ENCODE assay signal across 19 cellular contexts in the genomic region with DNA sequence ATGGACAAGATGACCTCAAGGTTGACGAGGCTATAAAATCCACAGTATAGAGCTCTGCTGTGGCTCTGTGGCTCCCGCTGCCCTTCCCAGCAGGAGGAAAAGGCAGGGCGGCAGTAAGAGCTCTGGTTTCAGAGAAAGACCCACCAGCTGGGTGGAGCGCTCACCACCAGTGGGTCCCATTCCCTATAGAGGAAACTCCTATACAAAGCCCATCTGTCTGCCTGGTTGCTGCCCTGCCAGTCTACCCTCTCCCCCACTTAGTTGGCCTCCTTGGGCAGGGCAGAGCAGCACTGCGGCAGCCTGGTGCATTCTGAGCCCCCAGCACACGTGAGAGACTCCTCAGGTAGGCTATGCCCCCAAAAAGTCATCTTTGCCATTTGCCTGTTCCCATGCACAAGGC.
"Had no signal": no experiment of that assay in that cellular context is flagged by ENCODE, and none has a peak within 500 bp of the region (broad histone marks: within the 10 kb centered on the region; RNA-seq: fewer than 3 reads in every experiment).

No MANE protein-coding gene starts in this region.

- H3K9me3 ChIP-seq: right lobe of liver, thyroid gland had no signal

- H2AFZ ChIP-seq: parathyroid adenoma had no signal

- H3K4me3 ChIP-seq: right lobe of liver, smooth muscle cell, thyroid gland had no signal

- H3K27me3 ChIP-seq: right lobe of liver, thyroid gland had no signal

- ATAC-seq: activated CD8-positive, alpha-beta T cell treated with anti-CD3 and anti-CD28 coated beads, Interleukin-2, amount 10 ng/mL, durations not matched to agents 7 days and 5 days; left ventricle myocardium superior; right lobe of liver had no signal

- H3K27ac ChIP-seq: epithelial cell of prostate, parathyroid adenoma, right lobe of liver had no signal

- DNase-seq: activated CD4-positive, alpha-beta T cell treated with anti-CD3 and anti-CD28 coated beads for 1 hour; activated CD4-positive, alpha-beta T cell treated with anti-CD3 and anti-CD28 coated beads, Interleukin-2, amount 50 U/mL, for 1 hour; activated CD8-positive, alpha-beta T cell treated with anti-CD3 and anti-CD28 coated beads, Interleukin-2, amount 10 ng/mL, durations not matched to agents 7 days and 5 days; activated naive CD4-positive, alpha-beta T cell treated with Interleukin-2 at 50 U/mL for 16 hours; activated naive CD8-positive, alpha-beta T cell treated with anti-CD3 and anti-CD28 coated beads for 36 hours; amniotic stem cell; foreskin fibroblast; immature natural killer cell; kidney glomerular epithelial cell; left ventricle myocardium superior; nephron progenitor cell; right lobe of liver; stimulated activated CD4-positive, alpha-beta T cell treated with anti-CD3 and anti-CD28 coated beads, Interleukin-4, amount 100 ng/mL, for 1 hour; stimulated activated naive CD4-positive, alpha-beta T cell; T-helper 1 cell; thyroid gland had no signal

- H3K9ac ChIP-seq: parathyroid adenoma had no signal

- H3K4me2 ChIP-seq: smooth muscle cell had no signal

- H3K36me3 ChIP-seq: right lobe of liver, thyroid gland had no signal
